ENCODE assay signal across 19 cellular contexts in genomic region chr3:40876496-40876895, GRCh38.
A peak's percentile ranks its signal among the peaks of the same experiment; 100 is the strongest.
DNase-seq lines count a peak whose midpoint lies in the region; ATAC-seq, FAIRE-seq and TF ChIP-seq lines count a peak whose summit lies in the region.
"Had no signal": no experiment of that assay in that cellular context is flagged by ENCODE, and none has a peak within 500 bp of the region (broad histone marks: within the 10 kb centered on the region; RNA-seq: fewer than 3 reads in every experiment).

No MANE protein-coding gene starts in this region.

- H3K4me2 ChIP-seq in HepG2 (ENCODE audit: low read depth, low read length), result no peak overlapping the region
- no peak overlapping the region for H3K4me2 ChIP-seq in mesenchymal stem cell (ENCODE audit: low read length, poor library complexity, severe bottlenecking)

- no peak for TF ChIP-seq CTCF in HepG2 (CRISPR knock-in tag; IDR thresholded peaks at IDR 0.05)
- TF ChIP-seq CTCF in right lobe of liver (IDR thresholded peaks at IDR 0.05), result no peak
- no peak for TF ChIP-seq CTCF in astrocyte of the spinal cord (IDR thresholded peaks at IDR 0.05; ENCODE audit: low read depth, low read length)
- no peak for TF ChIP-seq CTCF in upper lobe of right lung (IDR thresholded peaks at IDR 0.05)

- TF ChIP-seq RAD21 in HepG2 (CRISPR knock-in tag; IDR thresholded peaks at IDR 0.05), result no peak

- H2AK5ac ChIP-seq in mesenchymal stem cell (ENCODE audit: low read length, severe bottlenecking), result no peak overlapping the region

- BruUV-seq in HepG2 (replicated peaks; lab: Mats Ljungman, UMichigan), result no TSS peak

- H3K36me3 ChIP-seq in HepG2 (replicated peaks in 1 of 2; ENCODE audit: control insufficient read depth in 1 of 2, insufficient read depth in 2 of 2, low read length in 2 of 2) (no peaks in the 10 kb centered on the region), right lobe of liver (no peaks in the 10 kb centered on the region), mesenchymal stem cell (ENCODE audit: control insufficient read depth in 1 of 2, insufficient read depth in 2 of 2, low read depth in 1 of 2, low read length in 2 of 2) (no peaks in the 10 kb centered on the region), upper lobe of right lung (no peaks in the 10 kb centered on the region)

- peak overlapping the region; percentile 48 for H2BK15ac ChIP-seq in mesenchymal stem cell (ENCODE audit: low read depth, poor library complexity, severe bottlenecking)

- H3K14ac ChIP-seq in mesenchymal stem cell (ENCODE audit: low read length in 2 of 2), result no peak overlapping the region

- H3K27ac ChIP-seq in HepG2 (ENCODE audit: extremely low read length, insufficient read depth, low read length), result no peak overlapping the region
- H3K27ac ChIP-seq in right lobe of liver, result no peak overlapping the region
- no peak overlapping the region for H3K27ac ChIP-seq in mesenchymal stem cell (ENCODE audit: low read length, poor library complexity, severe bottlenecking)
- peak overlapping the region; percentile 1 for H3K27ac ChIP-seq in upper lobe of right lung
- H3K27ac ChIP-seq: GM23248 had no signal

- no peak overlapping the region for H2BK5ac ChIP-seq in mesenchymal stem cell (ENCODE audit: low read depth, low read length, poor library complexity, severe bottlenecking)

- ATAC-seq in HepG2, result no peak
- ATAC-seq in right lobe of liver, result no peak
- no peak for ATAC-seq in upper lobe of right lung
- ATAC-seq: K562 had no signal

- no peak overlapping the region for H2BK120ac ChIP-seq in mesenchymal stem cell (ENCODE audit: low read depth, low read length)

- CTCF ChIA-PET in HepG2 (lab: Yijun Ruan, JAX; ENCODE audit: low intra/inter-chr PET ratio, low total read pairs), result no interaction called here

- H3K9ac ChIP-seq in HepG2 (ENCODE audit: insufficient read depth, low read depth, low read length), result no peak overlapping the region
- no peak overlapping the region for H3K9ac ChIP-seq in mesenchymal stem cell (ENCODE audit: low read length)
- H3K9ac ChIP-seq: GM23248 had no signal

- H4K8ac ChIP-seq in mesenchymal stem cell (ENCODE audit: low read length), result no peak overlapping the region

- no peaks in the 10 kb centered on the region for H4K20me1 ChIP-seq in HepG2 (ENCODE audit: insufficient read depth, low read length)

- POLR2A ChIA-PET in HepG2 (lab: Yijun Ruan, JAX), result no interaction called here

- TF ChIP-seq EP300 in HepG2 (IDR thresholded peaks at IDR 0.05; ENCODE audit: low read depth in 2 of 2, low read length in 2 of 2) (no peak), HepG2 (CRISPR knock-in tag; IDR thresholded peaks at IDR 0.05; ENCODE audit: borderline replicate concordance) (no peak)

- no peaks in the 10 kb centered on the region for H3K79me1 ChIP-seq in mesenchymal stem cell (replicated peaks; ENCODE audit: low read length, poor library complexity, severe bottlenecking)

- DNase-seq in HepG2 (ENCODE audit: low spot score) (peak; percentile 33), right lobe of liver (no peak), astrocyte of the spinal cord (ENCODE audit: low read depth, low spot score) (peak; percentile 49), mesenchymal stem cell (peak; percentile 4), upper lobe of right lung (no peak), occipital lobe (lab: John Stamatoyannopoulos, UW) (no peak)
- DNase-seq in stimulated activated CD4-positive, alpha-beta T cell treated with anti-CD3 and anti-CD28 coated beads, Interleukin-15, amount 100 ng/mL, for 24 hours, result no peak
- DNase-seq in activated effector memory CD4-positive, alpha-beta T cell treated with anti-CD3 and anti-CD28 coated beads, Interleukin-2, amount 50 U/mL, for 16 hours, result no peak
- DNase-seq: CD4-positive, alpha-beta memory T cell; DMS153; GDM1; GM23248; HCEC 1CT; NCI-H1105 treated with DMSO at 0.1 percent for 48 hours; NCI-H1694; NCI-H510A; NCI-H774; SHP77 treated with DMSO at 0.1 percent for 48 hours had no signal

- no peak overlapping the region for H2BK12ac ChIP-seq in mesenchymal stem cell (ENCODE audit: low read length in 2 of 2)

- intact Hi-C loops in HepG2 (cut with micrococcal nuclease; ENCODE audit: unreplicated experiment) (loop anchor here (10.0 kb wide), 2 partner anchors 72 to 292 kb away; no protein-coding TSS in a partner anchor), right lobe of liver (cut with DNase I) (no loop called here), upper lobe of right lung (cut with DNase I) (no loop called here)

- H3K27me3 ChIP-seq in HepG2 (ENCODE audit: control insufficient read depth in 1 of 2, insufficient read depth in 2 of 2, low read length in 2 of 2), result no peaks in the 10 kb centered on the region
- H3K27me3 ChIP-seq in right lobe of liver, result no peaks in the 10 kb centered on the region
- H3K27me3 ChIP-seq in mesenchymal stem cell (ENCODE audit: control insufficient read depth in 1 of 2, insufficient read depth in 1 of 2, low read length in 2 of 2), result peaks cover 0 to 3% of the 10 kb centered on the region in 2 experiments
- no peaks in the 10 kb centered on the region for H3K27me3 ChIP-seq in upper lobe of right lung

- no peak for TF ChIP-seq POLR2A in HepG2 (IDR thresholded peaks at IDR 0.05; ENCODE audit: insufficient read depth in 1 of 2, low read depth in 2 of 2, low read length in 2 of 2)
- no peak for TF ChIP-seq POLR2A in right lobe of liver (IDR thresholded peaks at IDR 0.05)

- FAIRE-seq in HepG2 (lab: Jason Lieb, UNC), result no peak
- FAIRE-seq: K562 had no signal

- H3K18ac ChIP-seq in mesenchymal stem cell (ENCODE audit: low read depth in 1 of 2, low read length in 2 of 2), result no peak overlapping the region

- H4K91ac ChIP-seq in mesenchymal stem cell (ENCODE audit: low read length), result no peak overlapping the region

- H3K9me3 ChIP-seq in HepG2 (ENCODE audit: low read length) (no peaks in the 10 kb centered on the region), right lobe of liver (no peaks in the 10 kb centered on the region), mesenchymal stem cell (ENCODE audit: control insufficient read depth, low read length) (no peaks in the 10 kb centered on the region), upper lobe of right lung (no peaks in the 10 kb centered on the region)

- H3K23ac ChIP-seq in mesenchymal stem cell (ENCODE audit: low read length in 2 of 2), result no peak overlapping the region

- H3K4ac ChIP-seq in mesenchymal stem cell (ENCODE audit: low read depth in 1 of 2, low read length in 2 of 2), result no peak overlapping the region

- no peaks in the 10 kb centered on the region for H3K79me2 ChIP-seq in HepG2 (ENCODE audit: insufficient read depth, low read length)

- H3K4me3 ChIP-seq in HepG2 (replicated peaks in 1 of 3; ENCODE audit: insufficient read depth in 1 of 3, low read depth in 2 of 3, low read length in 3 of 3) (no peak overlapping the region), right lobe of liver (no peak overlapping the region), astrocyte of the spinal cord (ENCODE audit: low read depth, low read length) (no peak overlapping the region), mesenchymal stem cell (ENCODE audit: insufficient read depth in 1 of 2, low read depth in 1 of 2, low read length in 2 of 2) (no peak overlapping the region), upper lobe of right lung (no peak overlapping the region)
- H3K4me3 ChIP-seq: GM23248, K562 had no signal

- in situ Hi-C loops in HepG2 (cut with HindIII; ENCODE audit: extremely low pct_ligation_motif_present, low pct_unique_long_range_greater_than_20kb), result no loop called here
- in situ Hi-C loops in astrocyte of the spinal cord (cut with HindIII; ENCODE audit: low sequenced_read_pairs), result no loop called here

- 55% methylated on average over 2 of the region's 2 CpGs for WGBS in HepG2 (ENCODE audit: low lambda C conversion rate)
- WGBS in right lobe of liver (ENCODE audit: insufficient coverage, low coverage, low lambda C conversion rate, missing lambda C conversion rate), result 100% methylated on average over 1 of the region's 2 CpGs
- 98% methylated on average over 2 of the region's 2 CpGs for WGBS in mesenchymal stem cell

- H3K4me1 ChIP-seq in HepG2 (ENCODE audit: insufficient read depth, low read length) (peaks cover 64% of the 10 kb centered on the region), right lobe of liver (peaks cover 0 to 10% (median 4%) of the 10 kb centered on the region in 4 donors), mesenchymal stem cell (ENCODE audit: control insufficient read depth, insufficient read depth, low read depth, low read length) (peaks cover 2% of the 10 kb centered on the region), upper lobe of right lung (peaks cover 37% of the 10 kb centered on the region)

- H2AFZ ChIP-seq in HepG2 (ENCODE audit: low read length), result no peak overlapping the region
- H2AFZ ChIP-seq in mesenchymal stem cell (ENCODE audit: low read depth, low read length), result no peak overlapping the region
- H2AFZ ChIP-seq: GM23248 had no signal

TF ChIP-seq in HepG2, 621 proteins besides CTCF, POLR2A, EP300 and RAD21:
- TF ChIP-seq TCF7 (IDR thresholded peaks at IDR 0.05; ENCODE audit: low read depth) (peak; percentile 15; the same call in 1 of the 2 replicates), ZNF780A (CRISPR knock-in tag; IDR thresholded peaks at IDR 0.05) (no peak)
TF ChIP-seq in HepG2: peak in this region for 1.

Comparison
In these comparisons a context has a peak if more than half of its experiments do, and no peak if none do; other contexts are left out.
1. DNase-seq: peak in HepG2 (single experiment), astrocyte of the spinal cord (single experiment) and mesenchymal stem cell (single experiment); none in right lobe of liver (0 of 3), upper lobe of right lung (single experiment), stimulated activated CD4-positive, alpha-beta T cell treated with anti-CD3 and anti-CD28 coated beads, Interleukin-15, amount 100 ng/mL, for 24 hours (single experiment), activated effector memory CD4-positive, alpha-beta T cell treated with anti-CD3 and anti-CD28 coated beads, Interleukin-2, amount 50 U/mL, for 16 hours (single experiment) and occipital lobe (single experiment).